Comparison of ENCODE assay signal across 8 cellular contexts in the genomic region with DNA sequence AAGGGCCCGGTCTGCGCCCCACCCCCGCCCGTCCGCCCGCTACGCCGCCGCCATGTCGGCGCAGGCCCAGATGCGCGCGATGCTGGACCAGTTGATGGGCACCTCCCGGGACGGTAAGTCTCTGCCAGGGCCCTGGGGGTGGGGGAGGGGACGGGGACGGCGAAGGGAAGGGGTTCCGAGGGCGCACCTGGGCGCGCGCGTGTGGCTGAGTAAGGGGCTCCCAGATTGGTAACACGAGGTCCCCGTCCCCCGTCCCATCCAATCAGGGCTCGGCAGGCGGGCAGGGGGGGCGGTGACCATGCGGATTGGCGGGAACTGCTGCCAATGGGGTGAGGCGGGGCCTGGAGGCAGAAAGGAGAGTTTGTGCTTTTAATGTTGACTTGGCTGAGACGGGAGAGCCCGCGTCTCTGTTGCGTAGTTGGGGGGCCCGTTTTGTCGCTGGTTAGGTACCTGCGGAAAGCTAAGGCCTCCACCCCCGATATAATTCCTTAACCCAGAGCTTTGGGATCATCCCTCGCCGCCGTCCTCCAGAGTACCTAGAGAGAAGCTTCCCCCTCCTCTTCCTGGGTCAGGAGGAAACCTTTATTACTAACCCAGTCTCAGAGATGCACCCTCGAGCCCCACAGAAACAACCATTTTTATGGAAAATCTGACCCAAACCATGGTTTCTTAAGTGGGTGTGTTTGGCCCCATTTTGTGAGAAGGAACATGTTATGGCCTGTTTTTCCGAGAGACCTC. TPM values are rescaled to one million over a fixed set of nuclear protein-coding genes. Genes with fewer than 3 reads are reported as not detected.
A peak's percentile ranks its signal among the peaks of the same experiment; 100 is the strongest.
DNase-seq lines count a peak whose midpoint lies in the region; ATAC-seq and TF ChIP-seq lines count a peak whose summit lies in the region.

No MANE protein-coding gene starts in this region.

- no peaks in the 10 kb centered on the region for H3K9me3 ChIP-seq in SK-N-SH
- H3K9me3 ChIP-seq in suprapubic skin: no peaks in the 10 kb centered on the region

- H2AFZ ChIP-seq in SK-N-SH (ENCODE audit: low read depth): peak overlapping the region; percentile 39; the same call in 1 of the 2 replicates

- H3K36me3 ChIP-seq in SK-N-SH (replicated peaks in 1 of 2; ENCODE audit: control insufficient read depth in 1 of 2, insufficient read depth in 2 of 2, low read length in 1 of 2) (peaks cover 26 to 29% of the 10 kb centered on the region in 2 experiments), suprapubic skin (peaks cover 4% of the 10 kb centered on the region)

- H3K4me3 ChIP-seq in SK-N-SH (ENCODE audit: low read depth in 2 of 2, low read length in 1 of 2): peak overlapping the region; percentile 85 to 90
- peak overlapping the region; percentile 81 for H3K4me3 ChIP-seq in suprapubic skin

- DNase-seq in GM10248 (ENCODE audit: extremely low spot score): peak; percentile 96
- peak; percentile 97 for DNase-seq in NCI-H1092 (lab: John Stamatoyannopoulos, UW)
- DNase-seq in SK-N-SH: peak; percentile 97
- peak; percentile 97 to 98 for DNase-seq in activated naive CD4-positive, alpha-beta T cell treated with anti-CD3 and anti-CD28 coated beads, Interleukin-2, amount 50 U/mL, for 72 hours (ENCODE audit: low spot score in 2 of 2)
- DNase-seq in glomerular endothelial cell (ENCODE audit: extremely low read depth, low read depth, low spot score): peak; percentile 36
- peak; percentile 97 for DNase-seq in occipital lobe (lab: John Stamatoyannopoulos, UW)
- DNase-seq in suprapubic skin (ENCODE audit: low spot score in 2 of 2): peak; percentile 99

- peaks cover 10 to 20% of the 10 kb centered on the region in 2 experiments; a peak in 3 of 4 replicates for H3K4me1 ChIP-seq in SK-N-SH (ENCODE audit: control insufficient read depth in 1 of 2, insufficient read depth in 2 of 2, low read depth in 1 of 2, low read length in 1 of 2)
- peaks cover 33% of the 10 kb centered on the region for H3K4me1 ChIP-seq in suprapubic skin

- peak overlapping the region; percentile 100 for H3K27ac Mint-ChIP-seq in activated naive CD4-positive, alpha-beta T cell treated with anti-CD3 and anti-CD28 coated beads, Interleukin-2, amount 50 U/mL, for 72 hours

- H4K20me1 ChIP-seq in SK-N-SH (ENCODE audit: insufficient read depth): peaks cover 42% of the 10 kb centered on the region

- H3K27ac ChIP-seq in SK-N-SH (ENCODE audit: low read depth in 2 of 2, low read length in 1 of 2) (peak overlapping the region; percentile 98 to 100), suprapubic skin (peak overlapping the region; percentile 99)

- peak overlapping the region; percentile 89 for H3K9ac ChIP-seq in SK-N-SH

- H3K79me2 ChIP-seq in SK-N-SH (ENCODE audit: insufficient read depth): peaks cover 75% of the 10 kb centered on the region

- H3K36me3 Mint-ChIP-seq in activated naive CD4-positive, alpha-beta T cell treated with anti-CD3 and anti-CD28 coated beads, Interleukin-2, amount 50 U/mL, for 72 hours: peaks cover 33 to 40% of the 10 kb centered on the region in 2 donors

- H3K27me3 ChIP-seq in SK-N-SH (ENCODE audit: insufficient read depth): no peaks in the 10 kb centered on the region
- no peaks in the 10 kb centered on the region for H3K27me3 ChIP-seq in suprapubic skin

- CTCF ChIA-PET in GM10248 (lab: Yijun Ruan, JAX): no interaction called here
- CTCF ChIA-PET in SK-N-SH (lab: Yijun Ruan, JAX): interaction anchor here (1.3 to 1.7 kb wide), 5 partner anchors 13 to 47 kb away, joined by 3 to 6 read pairs (median 4); no protein-coding TSS in a partner anchor

- H3K4me2 ChIP-seq in SK-N-SH: peak overlapping the region; percentile 85

- peaks cover 33% of the 10 kb centered on the region for H3F3A ChIP-seq in SK-N-SH (replicated peaks; ENCODE audit: insufficient read depth)

- no peak for TF ChIP-seq RAD21 in SK-N-SH (IDR thresholded peaks at IDR 0.05; ENCODE audit: low read length)

- WGBS in SK-N-SH (ENCODE audit: low lambda C conversion rate): under 1% methylated on average over 34 of the region's 47 CpGs
- WGBS in suprapubic skin: 0% methylated on average over 24 of the region's 47 CpGs

- peak in 1 of 2 donors; percentile 48 for TF ChIP-seq POLR2A in suprapubic skin (IDR thresholded peaks at IDR 0.05)

- H3K9me2 ChIP-seq in SK-N-SH: no peaks in the 10 kb centered on the region

- POLR2A ChIA-PET in GM10248 (lab: Yijun Ruan, JAX): interaction anchor here (1.1 to 1.7 kb wide), 5 partner anchors 10 to 1466 kb away, joined by 3 to 14 read pairs (median 5); no protein-coding TSS in a partner anchor
- POLR2A ChIA-PET in SK-N-SH (lab: Yijun Ruan, JAX): interaction anchor here (0.5 to 2.0 kb wide), 11 partner anchors 10 to 227 kb away, joined by 3 to 23 read pairs (median 4); a partner anchor contains a TSS

- TF ChIP-seq EP300 in SK-N-SH (IDR thresholded peaks at IDR 0.05; ENCODE audit: borderline replicate concordance in 1 of 2, low read depth in 1 of 2, low read length in 1 of 2) (peak in 1 of 2 experiments; percentile 33; a peak in 2 of 4 replicates), suprapubic skin (IDR thresholded peaks at IDR 0.05) (no peak)

- H3K9me3 Mint-ChIP-seq in activated naive CD4-positive, alpha-beta T cell treated with anti-CD3 and anti-CD28 coated beads, Interleukin-2, amount 50 U/mL, for 72 hours: no peaks in the 10 kb centered on the region

- TF ChIP-seq CTCF in GM10248 (IDR thresholded peaks at IDR 0.05; ENCODE audit: control extremely low read depth, extremely low read depth, low read depth, missing control alignments): no peak
- no peak for TF ChIP-seq CTCF in SK-N-SH (IDR thresholded peaks at IDR 0.05)
- TF ChIP-seq CTCF in suprapubic skin (IDR thresholded peaks at IDR 0.05): no peak

- ATAC-seq in HG02588 (IDR thresholded peaks at IDR 0.05; ENCODE audit: unreplicated experiment): peak; percentile 67
- ATAC-seq in activated naive CD4-positive, alpha-beta T cell treated with anti-CD3 and anti-CD28 coated beads, Interleukin-2, amount 50 U/mL, for 72 hours: peak; percentile 82

TF ChIP-seq in SK-N-SH, 30 proteins besides CTCF, POLR2A, EP300 and RAD21 (continues in another document):
- peak; percentile 85 for TF ChIP-seq YY1 (IDR thresholded peaks at IDR 0.05; ENCODE audit: low read depth)
- TF ChIP-seq RFX5 (IDR thresholded peaks at IDR 0.05; ENCODE audit: low read length): peak; percentile 77
- no peak for TF ChIP-seq JUND (IDR thresholded peaks at IDR 0.05)
- TF ChIP-seq USF1 (IDR thresholded peaks at IDR 0.05; ENCODE audit: borderline replicate concordance, low read depth): peak; percentile 45; the same call in 1 of the 2 replicates
- peak; percentile 46; the same call in 1 of the 2 replicates for TF ChIP-seq TAF1 (IDR thresholded peaks at IDR 0.05; ENCODE audit: borderline replicate concordance, low read depth, low read length)
- TF ChIP-seq, protein P1, sequence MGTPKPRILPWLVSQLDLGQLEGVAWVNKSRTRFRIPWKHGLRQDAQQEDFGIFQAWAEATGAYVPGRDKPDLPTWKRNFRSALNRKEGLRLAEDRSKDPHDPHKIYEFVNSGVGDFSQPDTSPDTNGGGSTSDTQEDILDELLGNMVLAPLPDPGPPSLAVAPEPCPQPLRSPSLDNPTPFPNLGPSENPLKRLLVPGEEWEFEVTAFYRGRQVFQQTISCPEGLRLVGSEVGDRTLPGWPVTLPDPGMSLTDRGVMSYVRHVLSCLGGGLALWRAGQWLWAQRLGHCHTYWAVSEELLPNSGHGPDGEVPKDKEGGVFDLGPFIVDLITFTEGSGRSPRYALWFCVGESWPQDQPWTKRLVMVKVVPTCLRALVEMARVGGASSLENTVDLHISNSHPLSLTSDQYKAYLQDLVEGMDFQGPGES (IDR thresholded peaks at IDR 0.05; ENCODE audit: low read depth, low read length): peak; percentile 85
- TF ChIP-seq TEAD4 (IDR thresholded peaks at IDR 0.05; ENCODE audit: borderline replicate concordance, insufficient read depth): no peak
- peak; percentile 86 for TF ChIP-seq MXI1 (IDR thresholded peaks at IDR 0.05; ENCODE audit: low read depth, low read length)
- peak; percentile 87 for TF ChIP-seq CHD2 (IDR thresholded peaks at IDR 0.05; ENCODE audit: low read length, partially characterized antibody)
- 0 out of 2 replicates have a peak, but pooled peaks have one; percentile 28 for TF ChIP-seq FOXJ3 (CRISPR knock-in tag; IDR thresholded peaks at IDR 0.05)
- TF ChIP-seq, protein P2, sequence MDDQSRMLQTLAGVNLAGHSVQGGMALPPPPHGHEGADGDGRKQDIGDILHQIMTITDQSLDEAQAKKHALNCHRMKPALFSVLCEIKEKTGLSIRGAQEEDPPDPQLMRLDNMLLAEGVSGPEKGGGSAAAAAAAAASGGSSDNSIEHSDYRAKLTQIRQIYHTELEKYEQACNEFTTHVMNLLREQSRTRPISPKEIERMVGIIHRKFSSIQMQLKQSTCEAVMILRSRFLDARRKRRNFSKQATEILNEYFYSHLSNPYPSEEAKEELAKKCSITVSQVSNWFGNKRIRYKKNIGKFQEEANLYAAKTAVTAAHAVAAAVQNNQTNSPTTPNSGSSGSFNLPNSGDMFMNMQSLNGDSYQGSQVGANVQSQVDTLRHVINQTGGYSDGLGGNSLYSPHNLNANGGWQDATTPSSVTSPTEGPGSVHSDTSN (IDR thresholded peaks at IDR 0.05): peak; percentile 98
- peak; percentile 63 for TF ChIP-seq NRF1 (IDR thresholded peaks at IDR 0.05; ENCODE audit: low read depth, low read length)
- TF ChIP-seq RXRA (IDR thresholded peaks at IDR 0.05; ENCODE audit: borderline replicate concordance, low read depth): no peak

RNA-seq across cellular contexts. Expression of gene LUC7L2, which starts 0.7 kb away (rescaled TPM):
- polyA plus RNA-seq in SK-N-SH (2012; rRNA removed): 45.7 and 50.7 TPM in 2 replicates
- 40.3 and 50.3 TPM in 2 replicates for polyA plus RNA-seq in SK-N-SH (2012; cell fraction: cytosol; rRNA removed)
- 136 and 151 TPM in 2 replicates for polyA plus RNA-seq in SK-N-SH (2012; cell fraction: nucleus; rRNA removed)
- total RNA-seq in activated naive CD4-positive, alpha-beta T cell treated with anti-CD3 and anti-CD28 coated beads, Interleukin-2, amount 50 U/mL, for 72 hours: 100 to 1,000 TPM; 136 to 143 TPM
- total RNA-seq in glomerular endothelial cell: 33.1 and 51.2 TPM in 2 replicates
- total RNA-seq in occipital lobe: 51.3 TPM
- total RNA-seq in suprapubic skin: 100 to 1,000 TPM in 1 of 4 donors, 10 to 100 TPM in 3; 39.7 to 115 (median 51.5) TPM

RNA-seq across cellular contexts. Expression of gene FMC1, which starts 19.2 kb away (rescaled TPM):
- 59.0 and 59.9 TPM in 2 replicates for polyA plus RNA-seq in SK-N-SH (2012; rRNA removed)
- polyA plus RNA-seq in SK-N-SH (2012; cell fraction: cytosol; rRNA removed): 56.8 and 60.1 TPM in 2 replicates
- 17.6 and 24.0 TPM in 2 replicates for polyA plus RNA-seq in SK-N-SH (2012; cell fraction: nucleus; rRNA removed)
- total RNA-seq in activated naive CD4-positive, alpha-beta T cell treated with anti-CD3 and anti-CD28 coated beads, Interleukin-2, amount 50 U/mL, for 72 hours: 10 to 100 TPM in 1 of 2 donors, 1 to 10 TPM in 1; 6.8 to 11.5 TPM
- 7.5 and 13.2 TPM in 2 replicates for total RNA-seq in glomerular endothelial cell
- 16.8 TPM for total RNA-seq in occipital lobe
- total RNA-seq in suprapubic skin: 10 to 100 TPM in 1 of 4 donors, 1 to 10 TPM in 3; 5.2 to 11.8 (median 7.8) TPM

Comparison
In these comparisons a context has a peak if more than half of its experiments do, and no peak if none do; other contexts are left out.
1. Peak in every context shown above with its lines: DNase-seq, ATAC-seq, H3K4me3 ChIP-seq and H3K27ac ChIP-seq.
2. DNase-seq: peak in every context shown above with its lines; median percentile 99 in suprapubic skin; 98 in activated naive CD4-positive, alpha-beta T cell treated with anti-CD3 and anti-CD28 coated beads, Interleukin-2, amount 50 U/mL, for 72 hours; 97 in NCI-H1092; 97 in SK-N-SH; 97 in occipital lobe; 96 in GM10248; 36 in glomerular endothelial cell.